Comparison of ENCODE assay signal across 34 cellular contexts in genomic region chr17:76888661-76889060, GRCh38. TPM values are rescaled to one million over a fixed set of nuclear protein-coding genes. Genes with fewer than 3 reads are reported as not detected.
DNase-seq lines count a peak whose midpoint lies in the region; ATAC-seq, FAIRE-seq and TF ChIP-seq lines count a peak whose summit lies in the region.
"Had no signal": no experiment of that assay in that cellular context is flagged by ENCODE, and none has a peak within 500 bp of the region (broad histone marks: within the 10 kb centered on the region; RNA-seq: fewer than 3 reads in every experiment).

No MANE protein-coding gene starts in this region.

- H3K36me3 Mint-ChIP-seq in H9 (ENCODE audit: insufficient read depth in 1 of 3, low read depth in 3 of 3), result no peaks in the 10 kb centered on the region
- H3K36me3 Mint-ChIP-seq in neural crest cell (ENCODE audit: low read depth), result no peaks in the 10 kb centered on the region
- H3K36me3 Mint-ChIP-seq: activated CD4-positive, alpha-beta memory T cell treated with anti-CD3 and anti-CD28 coated beads for 36 hours; memory B cell had no signal

- no peak overlapping the region for H2BK5ac ChIP-seq in H9 (ENCODE audit: insufficient read length, low read length)
- no peak overlapping the region for H2BK5ac ChIP-seq in H1 (ENCODE audit: low read depth, low read length)

- H3K27ac Mint-ChIP-seq in H9 (no peak overlapping the region), neural crest cell (ENCODE audit: unreplicated experiment) (peak overlapping the region; percentile 78)
- H3K27ac Mint-ChIP-seq: activated CD4-positive, alpha-beta memory T cell treated with anti-CD3 and anti-CD28 coated beads for 36 hours; CD4-positive, alpha-beta T cell; effector memory CD8-positive, alpha-beta T cell; memory B cell had no signal

- H3K18ac ChIP-seq in H9 (ENCODE audit: insufficient read length, low read depth, low read length) (no peak overlapping the region), H1 (ENCODE audit: extremely low read depth, low read length) (no peak overlapping the region)

- H3K14ac ChIP-seq in H9 (ENCODE audit: insufficient read depth, low read length) (no peak overlapping the region), H1 (ENCODE audit: insufficient read length) (no peak overlapping the region)

- H3K36me3 ChIP-seq in BLaER1 (peaks cover 85% of the 10 kb centered on the region), H1 (ENCODE audit: control insufficient read depth in 2 of 4, insufficient read depth in 4 of 4, low read length in 3 of 4) (no peaks in the 10 kb centered on the region)
- H3K36me3 ChIP-seq: heart left ventricle, neutrophil, prostate gland, thoracic aorta, uterus had no signal

- TF ChIP-seq RAD21 in H1 (IDR thresholded peaks at IDR 0.05 in 1 of 2, conservative IDR thresholded peaks at IDR 0.05 in 1 of 2; ENCODE audit: low read depth in 2 of 2, low read length in 2 of 2), result peak; percentile 59 to 68

- H3K27me3 Mint-ChIP-seq in H9 (ENCODE audit: low read depth), result peaks cover 2% of the 10 kb centered on the region; the same call in 1 of the 2 replicates
- no peaks in the 10 kb centered on the region for H3K27me3 Mint-ChIP-seq in neural crest cell (ENCODE audit: low read depth)
- H3K27me3 Mint-ChIP-seq: activated CD4-positive, alpha-beta memory T cell treated with anti-CD3 and anti-CD28 coated beads for 36 hours; CD4-positive, alpha-beta T cell had no signal

- no peak overlapping the region for H3T11ph ChIP-seq in H9 (ENCODE audit: low read length)

- ATAC-seq in HG03196 (IDR thresholded peaks at IDR 0.05; ENCODE audit: unreplicated experiment) (no peak), HG03520 (IDR thresholded peaks at IDR 0.05; ENCODE audit: unreplicated experiment) (no peak)
- ATAC-seq: activated CD4-positive, CD25-positive, alpha-beta regulatory T cell treated with anti-CD3 and anti-CD28 coated beads, Interleukin-2, amount 50 U/mL, for 24 hours; effector memory CD8-positive, alpha-beta T cell; esophagus mucosa; heart left ventricle; left colon; stimulated activated naive CD8-positive, alpha-beta T cell treated with anti-CD3 and anti-CD28 coated beads, Interleukin-15, Interleukin-2, amounts not matched to agents 100 U/mL and 50 U/mL, for 24 hours had no signal

- H2BK120ac ChIP-seq in H9 (ENCODE audit: low read depth, low read length, poor library complexity, severe bottlenecking) (no peak overlapping the region), H1 (replicated peaks; ENCODE audit: low read depth, low read length) (no peak overlapping the region)

- TF ChIP-seq CTCF in H9 (conservative IDR thresholded peaks at IDR 0.05) (peak; percentile 62), H1 (IDR thresholded peaks at IDR 0.05; ENCODE audit: control extremely low read depth in 1 of 3, insufficient read depth in 1 of 3, low read depth in 1 of 3, low read length in 3 of 3) (peak; percentile 65 to 71 (median 69)), neural crest cell (conservative IDR thresholded peaks at IDR 0.05) (no peak)

- H3K4me1 Mint-ChIP-seq in H9 (peaks cover 12 to 31% of the 10 kb centered on the region in 2 experiments), neural crest cell (peaks cover 17% of the 10 kb centered on the region)
- H3K4me1 Mint-ChIP-seq: memory B cell had no signal

- H3K4me3 ChIP-seq in BLaER1 (no peak overlapping the region), H1 (ENCODE audit: extremely low read depth in 1 of 4, insufficient read depth in 2 of 4, low read depth in 3 of 4, low read length in 4 of 4) (no peak overlapping the region)
- H3K4me3 ChIP-seq: coronary artery, heart left ventricle, prostate gland, SJSA1, thoracic aorta, uterus had no signal

- H4K8ac ChIP-seq in H9 (replicated peaks; ENCODE audit: insufficient read length, low read depth, low read length), result no peak overlapping the region
- no peak overlapping the region; the same call in 1 of the 2 replicates for H4K8ac ChIP-seq in H1 (ENCODE audit: extremely low read depth, insufficient read depth, low read length)

- DNase-seq in H9, result peak; percentile 85
- peak in 1 of 2 experiments; percentile 78 for DNase-seq in H1 (ENCODE audit: low read depth in 1 of 2, low spot score in 2 of 2)
- DNase-seq in neural crest cell (ENCODE audit: low read depth, low spot score), result no peak
- DNase-seq in NCI-H2107 treated with DMSO at 0.1 percent for 48 hours (lab: John Stamatoyannopoulos, UW; ENCODE audit: unreplicated experiment), result no peak
- DNase-seq in H54 (ENCODE audit: insufficient read length, low spot score), result no peak
- DNase-seq: activated CD4-positive, alpha-beta memory T cell treated with anti-CD3 and anti-CD28 coated beads for 36 hours; activated CD8-positive, alpha-beta memory T cell treated with anti-CD3 and anti-CD28 coated beads, Interleukin-2, amount 50 U/mL, for 48 hours; activated naive CD4-positive, alpha-beta T cell treated with anti-CD3 and anti-CD28 coated beads, Interleukin-2, amount 50 U/mL, for 16 hours; CD4-positive, alpha-beta T cell; DMS 273 treated with DMSO at 0.1 percent for 48 hours; effector memory CD8-positive, alpha-beta T cell; foreskin fibroblast; GF-D8; heart left ventricle; IMR-90; left colon; NCI-H1092 treated with DMSO at 0.1 percent for 48 hours; NCI-H187; NCI-H526; RPMI8226; stimulated activated naive CD8-positive, alpha-beta T cell treated with anti-CD3 and anti-CD28 coated beads, Interleukin-15, Interleukin-2, amounts not matched to agents 100 U/mL and 50 U/mL, for 24 hours; T-helper 1 cell; uterus had no signal

- no peak overlapping the region for H3K4me2 ChIP-seq in BLaER1
- H3K4me2 ChIP-seq in H9 (ENCODE audit: insufficient read depth, insufficient read length, low read length), result no peak overlapping the region
- no peak overlapping the region for H3K4me2 ChIP-seq in H1 (ENCODE audit: insufficient read depth in 1 of 2, low read depth in 2 of 2, low read length in 2 of 2)

- no peak overlapping the region for H4K5ac ChIP-seq in H9 (ENCODE audit: insufficient read length, low read depth, low read length)
- no peak overlapping the region for H4K5ac ChIP-seq in H1 (ENCODE audit: insufficient read length, low read depth, low read length)

- WGBS in H9 (ENCODE audit: extremely low coverage, insufficient read length, low lambda C conversion rate), result no CpG with 5 or more reads among the region's 14 CpGs
- 84% methylated on average over 14 of the region's 14 CpGs; no CpG with 5 or more reads in 1 of the 2 experiments for WGBS in H1 (ENCODE audit: extremely low coverage in 1 of 2, insufficient coverage in 1 of 2, insufficient read length in 1 of 2, insufficient replicate concordance in 2 of 2, low coverage in 1 of 2, low lambda C conversion rate in 2 of 2, missing lambda C conversion rate in 1 of 2), 2 experiments

- H2BK15ac ChIP-seq in H9 (ENCODE audit: low read depth, low read length) (no peak overlapping the region), H1 (ENCODE audit: low read length) (no peak overlapping the region)

- H3K9me3 Mint-ChIP-seq in H9, result no peaks in the 10 kb centered on the region
- no peaks in the 10 kb centered on the region for H3K9me3 Mint-ChIP-seq in neural crest cell
- H3K9me3 Mint-ChIP-seq: activated CD4-positive, alpha-beta memory T cell treated with anti-CD3 and anti-CD28 coated beads for 36 hours; CD4-positive, alpha-beta T cell had no signal

- no peak overlapping the region for H4K91ac ChIP-seq in H9 (ENCODE audit: insufficient read length, low read depth, low read length)
- no peak overlapping the region for H4K91ac ChIP-seq in H1 (replicated peaks; ENCODE audit: insufficient read length, low read length)

- H2BK12ac ChIP-seq in H9 (ENCODE audit: insufficient read length, low read depth, low read length) (no peak overlapping the region), H1 (ENCODE audit: low read depth, low read length) (no peak overlapping the region)

- H3K79me2 ChIP-seq in H9 (ENCODE audit: insufficient read depth, low read length), result no peaks in the 10 kb centered on the region
- H3K79me2 ChIP-seq in H1 (ENCODE audit: control insufficient read depth in 1 of 2, insufficient read depth in 2 of 2, low read length in 2 of 2), result no peaks in the 10 kb centered on the region

- H3K4ac ChIP-seq in H9 (ENCODE audit: low read depth, low read length) (no peak overlapping the region), H1 (replicated peaks; ENCODE audit: insufficient read length, low read depth, low read length) (no peak overlapping the region)

- H3K23me2 ChIP-seq in H9 (ENCODE audit: insufficient read length, low read depth, low read length, poor library complexity, severe bottlenecking), result no peaks in the 10 kb centered on the region
- H3K23me2 ChIP-seq in H1 (ENCODE audit: low read depth, low read length), result no peaks in the 10 kb centered on the region

- H3K4me3 Mint-ChIP-seq in H9 (no peak overlapping the region), neural crest cell (no peak overlapping the region)
- H3K4me3 Mint-ChIP-seq: activated CD4-positive, alpha-beta memory T cell treated with anti-CD3 and anti-CD28 coated beads for 36 hours; CD4-positive, alpha-beta T cell; effector memory CD8-positive, alpha-beta T cell; memory B cell had no signal

- H2AFZ ChIP-seq in H9 (ENCODE audit: low read length), result no peak overlapping the region
- H2AFZ ChIP-seq in H1 (ENCODE audit: low read length), result no peak overlapping the region

- no peak for TF ChIP-seq EP300 in H1 (IDR thresholded peaks at IDR 0.05; ENCODE audit: borderline replicate concordance in 1 of 2, low read depth in 2 of 2, low read length in 2 of 2)

- H3K4me1 ChIP-seq in BLaER1 (peaks cover 33% of the 10 kb centered on the region), H9 (ENCODE audit: insufficient read depth, low read length) (peaks cover 7% of the 10 kb centered on the region; the same call in 1 of the 2 replicates), H1 (replicated peaks in 1 of 4; ENCODE audit: control insufficient read depth in 3 of 4, insufficient read depth in 4 of 4, low read length in 3 of 4) (peaks cover 0 to 13% (median 7%) of the 10 kb centered on the region in 4 experiments; a peak in 6 of 7 replicates)
- H3K4me1 ChIP-seq: heart left ventricle, prostate gland, SJSA1, uterus had no signal

- POLR2A ChIA-PET in H1 (lab: Charles Lee; ENCODE audit: partially characterized antibody), result interaction anchor here (0.8 to 0.9 kb wide), 2 partner anchors 15 to 151 kb away, joined by 3 read pairs; partner anchors contain the start of gene MFSD11

- no peak for FAIRE-seq in H1 (lab: Jason Lieb, UNC)
- FAIRE-seq in H54 (lab: Jason Lieb, UNC), result no peak

- H3K23ac ChIP-seq in H9 (ENCODE audit: insufficient read length, low read depth, low read length) (no peak overlapping the region), H1 (ENCODE audit: insufficient read length) (no peak overlapping the region)

- TF ChIP-seq POLR2A in H1 (IDR thresholded peaks at IDR 0.05; ENCODE audit: control extremely low read depth in 1 of 2, low read depth in 2 of 2, low read length in 2 of 2), result no peak
- no peak for TF ChIP-seq POLR2A in H54 (IDR thresholded peaks at IDR 0.05; ENCODE audit: low read depth, low read length)

- no peak overlapping the region for H2AK5ac ChIP-seq in H9 (ENCODE audit: insufficient read length, low read length)
- no peak overlapping the region for H2AK5ac ChIP-seq in H1 (ENCODE audit: low read depth, low read length)

- H3K56ac ChIP-seq in H9 (ENCODE audit: insufficient read length, low read depth, low read length) (no peak overlapping the region), H1 (replicated peaks; ENCODE audit: insufficient read length, low read depth, low read length) (no peak overlapping the region)

- H3K79me1 ChIP-seq in H9 (ENCODE audit: insufficient read depth, low read depth, low read length, poor library complexity, severe bottlenecking) (no peaks in the 10 kb centered on the region), H1 (ENCODE audit: low read depth, low read length) (peaks cover 2% of the 10 kb centered on the region; the same call in 1 of the 2 replicates)

- no peaks in the 10 kb centered on the region for H3K27me3 ChIP-seq in BLaER1
- H3K27me3 ChIP-seq in H9 (ENCODE audit: insufficient read depth, low read length), result no peaks in the 10 kb centered on the region
- H3K27me3 ChIP-seq in H1 (replicated peaks in 1 of 4; ENCODE audit: control insufficient read depth in 3 of 4, extremely low read depth in 1 of 4, insufficient read depth in 3 of 4, low read length in 3 of 4), result no peaks in the 10 kb centered on the region
- H3K27me3 ChIP-seq: neutrophil, SJSA1, uterus had no signal

- CTCF ChIA-PET in H1 (lab: Charles Lee; ENCODE audit: partially characterized antibody), result interaction anchor here (0.6 to 5.6 kb wide), 29 partner anchors 10 to 1687 kb away, joined by 3 to 35 read pairs (median 4); partner anchors contain the start of gene MGAT5B

- H3K9ac ChIP-seq in BLaER1, result no peak overlapping the region
- H3K9ac ChIP-seq in H9 (ENCODE audit: extremely low read depth, insufficient read length, low read length), result no peak overlapping the region
- H3K9ac ChIP-seq in H1 (replicated peaks in 1 of 4; ENCODE audit: extremely low read depth in 1 of 4, low read depth in 3 of 4, low read length in 3 of 4), result no peak overlapping the region

- H2BK20ac ChIP-seq in H9 (ENCODE audit: low read depth, low read length, poor library complexity, severe bottlenecking) (no peak overlapping the region), H1 (ENCODE audit: low read length) (no peak overlapping the region)

- H4K20me1 ChIP-seq in BLaER1, result peaks cover 72% of the 10 kb centered on the region
- no peaks in the 10 kb centered on the region for H4K20me1 ChIP-seq in H9 (ENCODE audit: control insufficient read depth, insufficient read depth, insufficient read length)
- peaks cover 0 to 2% of the 10 kb centered on the region in 2 experiments for H4K20me1 ChIP-seq in H1 (replicated peaks in 1 of 2; ENCODE audit: control insufficient read depth in 1 of 2, insufficient read depth in 2 of 2, low read length in 2 of 2)

- H3K27ac ChIP-seq in BLaER1 (0 out of 2 replicates have a peak overlapping the region, but pooled peaks have one; percentile 9), H9 (ENCODE audit: insufficient read length, low read depth, low read length) (no peak overlapping the region), H1 (ENCODE audit: low read depth, low read length) (no peak overlapping the region)
- H3K27ac ChIP-seq: coronary artery, heart left ventricle, neutrophil, prostate gland, SJSA1, thoracic aorta, uterus had no signal

- H3K9me3 ChIP-seq in BLaER1, result peaks cover 22% of the 10 kb centered on the region
- H3K9me3 ChIP-seq in H9 (ENCODE audit: control insufficient read depth, low read depth, low read length), result no peaks in the 10 kb centered on the region
- no peaks in the 10 kb centered on the region for H3K9me3 ChIP-seq in H1 (ENCODE audit: insufficient read depth in 2 of 2, low read depth in 1 of 2, low read length in 1 of 2)
- H3K9me3 ChIP-seq: neutrophil, prostate gland, SJSA1, thoracic aorta, uterus had no signal

RNA-seq across cellular contexts. Expression of gene MGAT5B, which starts 20.5 kb away (rescaled TPM):
- total RNA-seq in H9 (2021) (4.6 and 4.9 TPM in 2 replicates), neural crest cell (14.3 and 14.6 TPM in 2 replicates)
- total RNA-seq in H1 (2021; fragmentation: NEBNext Ultra II Directional; extraction: Animal tissue kit (Norgen Biotek cat#: 25700)), result 8.2 and 9.3 TPM in 2 replicates
- polyA plus RNA-seq in H1 (2011; rRNA removed), result 7.9 and 12.7 TPM in 2 replicates
- 5.2 TPM for polyA plus RNA-seq in H1 (2011; cell fraction: cytosol; rRNA removed)
- 21.5 TPM for polyA plus RNA-seq in H1 (2011; cell fraction: nucleus; rRNA removed)
- polyA plus RNA-seq in H1 (2012, experiment 1 of 2), result 5.2 to 9.6 TPM (median 8.1 TPM) in 4 replicates
- polyA plus RNA-seq in H1 (2012, experiment 2 of 2), result 5.1 TPM
- 7.4 TPM for polyA plus RNA-seq in H1 (2013, experiment 1 of 2)
- 7.1 TPM for polyA plus RNA-seq in H1 (2013, experiment 2 of 2)
- 2.6 and 3.8 TPM in 2 replicates for polyA minus RNA-seq in H1 (2011; rRNA and poly(A)+ RNA removed)
- polyA minus RNA-seq in H1 (2011; cell fraction: cytosol; rRNA and poly(A)+ RNA removed), result 3.1 TPM
- polyA minus RNA-seq in H1 (2011; cell fraction: nucleus; rRNA and poly(A)+ RNA removed), result 12.0 TPM
